In genomic region chr1:183033205-183033604, GRCh38 we compare ENCODE assay signal across 15 cellular contexts. TPM values are rescaled to one million over a fixed set of nuclear protein-coding genes. Genes with fewer than 3 reads are reported as not detected.
DNase-seq lines count a peak whose midpoint lies in the region; ATAC-seq and TF ChIP-seq lines count a peak whose summit lies in the region.
"Had no signal": no experiment of that assay in that cellular context is flagged by ENCODE, and none has a peak within 500 bp of the region (broad histone marks: within the 10 kb centered on the region; RNA-seq: fewer than 3 reads in every experiment).

No MANE protein-coding gene starts in this region.

- H3K9me3 Mint-ChIP-seq in activated CD4-positive, alpha-beta T cell treated with anti-CD3 and anti-CD28 coated beads, Interleukin-2, amount 10 ng/mL, durations not matched to agents 24 days and 14 days = no peaks in the 10 kb centered on the region
- H3K9me3 Mint-ChIP-seq in T-cell = no peaks in the 10 kb centered on the region
- H3K9me3 Mint-ChIP-seq: activated B cell treated with CpG ODN at 0.5 μM for 24 hours had no signal

- H3K27ac ChIP-seq in Peyer's patch = no peak overlapping the region
- H3K27ac ChIP-seq: colonic mucosa, SK-N-MC, uterus had no signal

- H3K27ac Mint-ChIP-seq in activated CD4-positive, alpha-beta T cell treated with anti-CD3 and anti-CD28 coated beads, Interleukin-2, amount 10 ng/mL, durations not matched to agents 24 days and 14 days = peak overlapping the region; percentile 30
- no peak overlapping the region for H3K27ac Mint-ChIP-seq in T-cell
- H3K27ac Mint-ChIP-seq: activated B cell treated with CpG ODN at 0.5 μM for 24 hours had no signal

- H3K4me1 ChIP-seq in Peyer's patch = peaks cover 0 to 13% (median 0%) of the 10 kb centered on the region in 4 donors
- H3K4me1 ChIP-seq: colonic mucosa, uterus had no signal

- TF ChIP-seq CTCF in Peyer's patch (IDR thresholded peaks at IDR 0.05) = no peak

- CTCF ChIA-PET in T-cell (lab: Charles Lee) = no interaction called here

- H3K36me3 ChIP-seq in Peyer's patch = no peaks in the 10 kb centered on the region
- H3K36me3 ChIP-seq: colonic mucosa, uterus had no signal

- peak; percentile 76 for ATAC-seq in GM19372 (IDR thresholded peaks at IDR 0.05; ENCODE audit: low read depth, unreplicated experiment)
- ATAC-seq in T-cell (replicated peaks in 1 of 4) = peak in 3 of 4 experiments; percentile 72 to 97 (median 76)
- ATAC-seq: K562 had no signal

- no peak overlapping the region for H3K4me3 ChIP-seq in Peyer's patch
- H3K4me3 ChIP-seq: colonic mucosa, K562, SK-N-MC, uterus had no signal

- peak; percentile 83 for DNase-seq in activated CD4-positive, alpha-beta T cell treated with anti-CD3 and anti-CD28 coated beads, Interleukin-2, amount 10 ng/mL, durations not matched to agents 24 days and 14 days
- no peak for DNase-seq in activated CD4-positive, alpha-beta T cell treated with anti-CD3 and anti-CD28 coated beads, Interleukin-2, amount 50 U/mL, for 1 hour
- DNase-seq in T-cell (peak in 8 of 34 experiments; percentile 6 to 34 (median 22)), islet precursor cell (peak; percentile 67), HuH-7 (ENCODE audit: low spot score) (no peak), Peyer's patch (no peak), COR-L47 (lab: John Stamatoyannopoulos, UW) (no peak)
- DNase-seq: activated B cell treated with CpG ODN at 0.5 μM for 24 hours, colonic mucosa, NCI-H2029, nucleus accumbens, uterus had no signal

- POLR2A ChIA-PET in T-cell (lab: Charles Lee) = no interaction called here

- H3K27me3 ChIP-seq in Peyer's patch = no peaks in the 10 kb centered on the region
- H3K27me3 ChIP-seq: colonic mucosa, uterus had no signal

- intact Hi-C loops in activated CD4-positive, alpha-beta T cell treated with anti-CD3 and anti-CD28 coated beads, Interleukin-2, amount 10 ng/mL, durations not matched to agents 24 days and 14 days (cut with micrococcal nuclease) = no loop called here

- no peak for TF ChIP-seq POLR2A in Peyer's patch (IDR thresholded peaks at IDR 0.05)

- no peak overlapping the region for H3K4me3 Mint-ChIP-seq in activated CD4-positive, alpha-beta T cell treated with anti-CD3 and anti-CD28 coated beads, Interleukin-2, amount 10 ng/mL, durations not matched to agents 24 days and 14 days
- H3K4me3 Mint-ChIP-seq in T-cell = peak overlapping the region in 2 of 3 donors; percentile 21 to 40
- H3K4me3 Mint-ChIP-seq: activated B cell treated with CpG ODN at 0.5 μM for 24 hours had no signal

- peaks cover 59% of the 10 kb centered on the region for H3K27me3 Mint-ChIP-seq in activated CD4-positive, alpha-beta T cell treated with anti-CD3 and anti-CD28 coated beads, Interleukin-2, amount 10 ng/mL, durations not matched to agents 24 days and 14 days
- peaks cover 48 to 65% of the 10 kb centered on the region in 2 donors for H3K27me3 Mint-ChIP-seq in T-cell
- H3K27me3 Mint-ChIP-seq: activated B cell treated with CpG ODN at 0.5 μM for 24 hours had no signal

- no peaks in the 10 kb centered on the region for H3K9me3 ChIP-seq in Peyer's patch
- H3K9me3 ChIP-seq: colonic mucosa, uterus had no signal

- H3K36me3 Mint-ChIP-seq in activated CD4-positive, alpha-beta T cell treated with anti-CD3 and anti-CD28 coated beads, Interleukin-2, amount 10 ng/mL, durations not matched to agents 24 days and 14 days (ENCODE audit: low read depth) = no peaks in the 10 kb centered on the region
- H3K36me3 Mint-ChIP-seq in T-cell = no peaks in the 10 kb centered on the region

- peaks cover 4% of the 10 kb centered on the region for H3K4me1 Mint-ChIP-seq in activated CD4-positive, alpha-beta T cell treated with anti-CD3 and anti-CD28 coated beads, Interleukin-2, amount 10 ng/mL, durations not matched to agents 24 days and 14 days
- H3K4me1 Mint-ChIP-seq in T-cell = peaks cover 14 to 26% (median 17%) of the 10 kb centered on the region in 3 donors

RNA-seq across cellular contexts. Expression of gene LAMC1, which starts 10.0 kb away (rescaled TPM):
- 0.30 and 0.33 TPM in 2 replicates for total RNA-seq in activated CD4-positive, alpha-beta T cell treated with anti-CD3 and anti-CD28 coated beads, Interleukin-2, amount 10 ng/mL, durations not matched to agents 24 days and 14 days
- total RNA-seq in T-cell (1 to 10 TPM in 3 of 5 donors, under 1 TPM in 2; 0.30 to 3.1 (median 2.1) TPM), Peyer's patch (100 to 1,000 TPM in 3 of 4 donors, 10 to 100 TPM in 1; 46.4 to 291 (median 121) TPM)

Comparison
In these comparisons a context has a peak if more than half of its experiments do, and no peak if none do; other contexts are left out.
1. DNase-seq: peak in activated CD4-positive, alpha-beta T cell treated with anti-CD3 and anti-CD28 coated beads, Interleukin-2, amount 10 ng/mL, durations not matched to agents 24 days and 14 days (single experiment) and islet precursor cell (single experiment); none in activated CD4-positive, alpha-beta T cell treated with anti-CD3 and anti-CD28 coated beads, Interleukin-2, amount 50 U/mL, for 1 hour (single experiment), HuH-7 (single experiment), Peyer's patch (0 of 3) and COR-L47 (single experiment).
2. RNA of gene LAMC1, which starts 10.0 kb away (total RNA-seq): 46.4 to 291 TPM in Peyer's patch; 0.30 to 3.1 TPM in T-cell and 0.30 to 0.33 TPM in activated CD4-positive, alpha-beta T cell treated with anti-CD3 and anti-CD28 coated beads, Interleukin-2, amount 10 ng/mL, durations not matched to agents 24 days and 14 days; every median in the first group is over 10 times any median in the second.